ENCODE assay signal across 8 cellular contexts in the genomic region with DNA sequence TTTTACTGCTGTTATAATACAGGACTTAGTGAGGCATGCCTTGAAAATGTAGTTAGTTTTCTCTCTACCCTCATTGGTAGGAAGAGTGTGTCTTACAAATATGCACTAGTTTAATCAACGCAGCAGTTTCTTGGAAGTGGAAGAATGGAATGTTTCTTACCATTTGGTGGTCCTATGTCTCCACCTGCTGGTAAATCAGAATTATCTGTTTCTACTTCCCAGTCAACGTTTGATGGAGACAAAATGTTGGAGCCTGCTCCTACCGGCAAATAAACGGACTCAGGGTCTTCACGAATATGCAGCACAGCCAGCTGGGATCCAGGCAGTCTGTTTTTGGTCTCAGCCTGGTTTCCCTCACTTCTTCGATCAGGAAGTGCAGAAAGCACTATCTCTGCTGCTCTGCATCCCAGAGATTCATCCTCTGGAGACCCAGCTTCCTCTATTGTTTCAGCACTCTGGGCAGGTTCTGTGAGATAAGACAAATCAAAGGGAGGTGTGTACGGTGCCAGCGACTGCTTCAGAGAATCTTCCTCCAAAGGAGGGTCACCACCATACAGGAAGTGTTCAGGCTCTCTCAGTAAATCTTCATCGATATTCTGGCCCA. TPM values are rescaled to one million over a fixed set of nuclear protein-coding genes. Genes with fewer than 3 reads are reported as not detected.
DNase-seq lines count a peak whose midpoint lies in the region; ATAC-seq and TF ChIP-seq lines count a peak whose summit lies in the region.

No MANE protein-coding gene starts in this region.

- H3K4me3 ChIP-seq in SU-DHL-6 (ENCODE audit: insufficient read depth, low read length, poor library complexity, severe bottlenecking) (no peak overlapping the region), fibroblast of the aortic adventitia (ENCODE audit: low read depth, low read length) (no peak overlapping the region), neuron (ENCODE audit: low read length) (no peak overlapping the region)

- H3K36me3 ChIP-seq in SU-DHL-6 (ENCODE audit: low read length) (no peaks in the 10 kb centered on the region), neuron (ENCODE audit: insufficient read depth, low read length) (no peaks in the 10 kb centered on the region)

- H3K4me1 Mint-ChIP-seq in activated naive CD8-positive, alpha-beta T cell treated with anti-CD3 and anti-CD28 coated beads, Interleukin-2, amount 10 ng/mL, durations not matched to agents 7 days and 5 days = peaks cover 8% of the 10 kb centered on the region
- peaks cover 3% of the 10 kb centered on the region for H3K4me1 Mint-ChIP-seq in activated naive CD8-positive, alpha-beta T cell treated with anti-CD3 and anti-CD28 coated beads for 36 hours

- ATAC-seq in activated naive CD8-positive, alpha-beta T cell treated with anti-CD3 and anti-CD28 coated beads, Interleukin-2, amount 10 ng/mL, durations not matched to agents 7 days and 5 days (ENCODE audit: low read depth) = no peak
- no peak for ATAC-seq in GM19397 (IDR thresholded peaks at IDR 0.05; ENCODE audit: unreplicated experiment)

- no peak overlapping the region for H3K27ac Mint-ChIP-seq in activated naive CD8-positive, alpha-beta T cell treated with anti-CD3 and anti-CD28 coated beads, Interleukin-2, amount 10 ng/mL, durations not matched to agents 7 days and 5 days
- no peak overlapping the region for H3K27ac Mint-ChIP-seq in activated naive CD8-positive, alpha-beta T cell treated with anti-CD3 and anti-CD28 coated beads for 36 hours

- no peak overlapping the region for H3K4me2 ChIP-seq in SU-DHL-6 (ENCODE audit: low read depth, low read length, poor library complexity, severe bottlenecking)

- no peaks in the 10 kb centered on the region for H3F3A ChIP-seq in SU-DHL-6 (ENCODE audit: insufficient read depth)

- peaks cover 9% of the 10 kb centered on the region for H3K4me1 ChIP-seq in neuron (ENCODE audit: insufficient read depth, low read length)

- H3K9me3 Mint-ChIP-seq in activated naive CD8-positive, alpha-beta T cell treated with anti-CD3 and anti-CD28 coated beads, Interleukin-2, amount 10 ng/mL, durations not matched to agents 7 days and 5 days = no peaks in the 10 kb centered on the region
- H3K9me3 Mint-ChIP-seq in activated naive CD8-positive, alpha-beta T cell treated with anti-CD3 and anti-CD28 coated beads for 36 hours = no peaks in the 10 kb centered on the region

- peak; percentile 38 for TF ChIP-seq CTCF in SU-DHL-6 (IDR thresholded peaks at IDR 0.05; ENCODE audit: insufficient read depth, low read length, poor library complexity, severe bottlenecking)
- TF ChIP-seq CTCF in fibroblast of the aortic adventitia (IDR thresholded peaks at IDR 0.05; ENCODE audit: insufficient read depth, low read length) = peak; percentile 50

- no peaks in the 10 kb centered on the region for H3K9me2 ChIP-seq in SU-DHL-6 (replicated peaks; ENCODE audit: insufficient read depth, low read length)

- no peaks in the 10 kb centered on the region for H4K20me1 ChIP-seq in SU-DHL-6 (ENCODE audit: low read depth, low read length)

- DNase-seq in activated naive CD8-positive, alpha-beta T cell treated with anti-CD3 and anti-CD28 coated beads, Interleukin-2, amount 10 ng/mL, durations not matched to agents 7 days and 5 days = peak; percentile 30
- no peak for DNase-seq in activated naive CD8-positive, alpha-beta T cell treated with anti-CD3 and anti-CD28 coated beads for 36 hours
- DNase-seq in NCI-H1092 treated with DMSO at 0.1 percent for 48 hours (lab: John Stamatoyannopoulos, UW) = peak; percentile 79
- DNase-seq in fibroblast of the aortic adventitia (ENCODE audit: low read depth) = peak; percentile 98
- no peak for DNase-seq in activated gamma-delta T cell treated with Interleukin-2 at 50 U/mL for 16 hours

- H3K4me3 Mint-ChIP-seq in activated naive CD8-positive, alpha-beta T cell treated with anti-CD3 and anti-CD28 coated beads, Interleukin-2, amount 10 ng/mL, durations not matched to agents 7 days and 5 days = peak overlapping the region; percentile 20
- no peak overlapping the region for H3K4me3 Mint-ChIP-seq in activated naive CD8-positive, alpha-beta T cell treated with anti-CD3 and anti-CD28 coated beads for 36 hours

- no peaks in the 10 kb centered on the region for H3K79me2 ChIP-seq in SU-DHL-6 (ENCODE audit: insufficient read depth, low read length)

- H3K9ac ChIP-seq in SU-DHL-6 (ENCODE audit: low read length) = no peak overlapping the region

- no peak overlapping the region for H3K27ac ChIP-seq in SU-DHL-6 (ENCODE audit: low read depth, low read length)

- H3K9me3 ChIP-seq in SU-DHL-6 (ENCODE audit: insufficient read depth, low read length) (no peaks in the 10 kb centered on the region), neuron (ENCODE audit: low read length) (no peaks in the 10 kb centered on the region)

- POLR2A ChIA-PET in activated naive CD8-positive, alpha-beta T cell treated with anti-CD3 and anti-CD28 coated beads, Interleukin-2, amount 10 ng/mL, durations not matched to agents 7 days and 5 days (lab: Charles Lee) = no interaction called here

- no peaks in the 10 kb centered on the region for H3K36me3 Mint-ChIP-seq in activated naive CD8-positive, alpha-beta T cell treated with anti-CD3 and anti-CD28 coated beads, Interleukin-2, amount 10 ng/mL, durations not matched to agents 7 days and 5 days
- no peaks in the 10 kb centered on the region for H3K36me3 Mint-ChIP-seq in activated naive CD8-positive, alpha-beta T cell treated with anti-CD3 and anti-CD28 coated beads for 36 hours

- H3K27me3 ChIP-seq in SU-DHL-6 (ENCODE audit: low read length) (no peaks in the 10 kb centered on the region), neuron (ENCODE audit: insufficient read depth, low read length) (no peaks in the 10 kb centered on the region)

- H2AFZ ChIP-seq in SU-DHL-6 (ENCODE audit: low read depth, low read length, severe bottlenecking) = no peak overlapping the region
- peak overlapping the region; percentile 20 for H2AFZ ChIP-seq in neuron (ENCODE audit: low read depth, low read length)

- H3K27me3 Mint-ChIP-seq in activated naive CD8-positive, alpha-beta T cell treated with anti-CD3 and anti-CD28 coated beads, Interleukin-2, amount 10 ng/mL, durations not matched to agents 7 days and 5 days = peaks cover 31% of the 10 kb centered on the region
- peaks cover 45% of the 10 kb centered on the region for H3K27me3 Mint-ChIP-seq in activated naive CD8-positive, alpha-beta T cell treated with anti-CD3 and anti-CD28 coated beads for 36 hours

RNA-seq across cellular contexts. Expression of gene PCA3, which starts 59.5 kb away (rescaled TPM):
- total RNA-seq in activated naive CD8-positive, alpha-beta T cell treated with anti-CD3 and anti-CD28 coated beads, Interleukin-2, amount 10 ng/mL, durations not matched to agents 7 days and 5 days = not detected
- total RNA-seq in activated naive CD8-positive, alpha-beta T cell treated with anti-CD3 and anti-CD28 coated beads for 36 hours = not detected
- not detected in 2 replicates for total RNA-seq in fibroblast of the aortic adventitia (ENCODE audit: low replicate concordance)

Comparison
In these comparisons a context has a peak if more than half of its experiments do, and no peak if none do; other contexts are left out.
1. DNase-seq: peak in activated naive CD8-positive, alpha-beta T cell treated with anti-CD3 and anti-CD28 coated beads, Interleukin-2, amount 10 ng/mL, durations not matched to agents 7 days and 5 days (single experiment), NCI-H1092 treated with DMSO at 0.1 percent for 48 hours (single experiment) and fibroblast of the aortic adventitia (single experiment); none in activated naive CD8-positive, alpha-beta T cell treated with anti-CD3 and anti-CD28 coated beads for 36 hours (single experiment) and activated gamma-delta T cell treated with Interleukin-2 at 50 U/mL for 16 hours (single experiment).